ENCODE assay signal across 8 cellular contexts in genomic region chr19:34926685-34927375, GRCh38. TPM values are rescaled to one million over a fixed set of nuclear protein-coding genes. Genes with fewer than 3 reads are reported as not detected.
DNase-seq lines count a peak whose midpoint lies in the region; ATAC-seq lines count a peak whose summit lies in the region.

Gene ZNF30, plus strand, starts transcription at chr19:34926903. Its CDS starts 3,045 bp downstream, at chr19:34929948.

- DNase-seq in Caki2 (ENCODE audit: low read depth) (peak; percentile 85), SK-N-DZ (ENCODE audit: low spot score) (peak; percentile 88), globus pallidus (ENCODE audit: low spot score) (peak; percentile 90), nucleus accumbens (lab: John Stamatoyannopoulos, UW) (peak; percentile 9 to 93 (median 82)), superior temporal gyrus (ENCODE audit: extremely low spot score) (peak; percentile 92)
- peak; percentile 82 for DNase-seq in activated naive CD4-positive, alpha-beta T cell treated with anti-CD3 and anti-CD28 coated beads, Interleukin-2, amount 10 ng/mL, durations not matched to agents 7 days and 5 days

- no peaks in the 10 kb centered on the region for H3K27me3 ChIP-seq in HUES64 (ENCODE audit: insufficient read depth, low read length)

- H3K9me3 Mint-ChIP-seq in activated naive CD4-positive, alpha-beta T cell treated with anti-CD3 and anti-CD28 coated beads, Interleukin-2, amount 10 ng/mL, durations not matched to agents 7 days and 5 days = no peaks in the 10 kb centered on the region

- peak within 1 kb of the TSS; percentile 73 for H3K9ac ChIP-seq in HUES64 (ENCODE audit: low read depth, low read length)

- H3K4me1 Mint-ChIP-seq in activated naive CD4-positive, alpha-beta T cell treated with anti-CD3 and anti-CD28 coated beads, Interleukin-2, amount 10 ng/mL, durations not matched to agents 7 days and 5 days = peaks cover 20% of the 10 kb centered on the region

- peak within 1 kb of the TSS; percentile 15 for H3K27ac ChIP-seq in HUES64 (ENCODE audit: low read depth, low read length)

- CTCF ChIA-PET in activated naive CD4-positive, alpha-beta T cell treated with anti-CD3 and anti-CD28 coated beads, Interleukin-2, amount 10 ng/mL, durations not matched to agents 7 days and 5 days (lab: Charles Lee) = interaction anchor here (0.9 kb wide), 1 partner anchor 248 kb away, joined by 3 read pairs; no protein-coding TSS in a partner anchor

- peaks cover 11% of the 10 kb centered on the region for H3K27me3 Mint-ChIP-seq in activated naive CD4-positive, alpha-beta T cell treated with anti-CD3 and anti-CD28 coated beads, Interleukin-2, amount 10 ng/mL, durations not matched to agents 7 days and 5 days

- peak within 1 kb of the TSS; percentile 81 for H3K4me3 Mint-ChIP-seq in activated naive CD4-positive, alpha-beta T cell treated with anti-CD3 and anti-CD28 coated beads, Interleukin-2, amount 10 ng/mL, durations not matched to agents 7 days and 5 days

- peak within 1 kb of the TSS; percentile 79 for H3K27ac Mint-ChIP-seq in activated naive CD4-positive, alpha-beta T cell treated with anti-CD3 and anti-CD28 coated beads, Interleukin-2, amount 10 ng/mL, durations not matched to agents 7 days and 5 days

- peaks cover 15% of the 10 kb centered on the region for H3K36me3 ChIP-seq in HUES64 (ENCODE audit: insufficient read depth, low read length)

- H3K4me3 ChIP-seq in HUES64 (ENCODE audit: low read length) = peak within 1 kb of the TSS; percentile 71

- no peaks in the 10 kb centered on the region for H3K4me1 ChIP-seq in HUES64 (ENCODE audit: insufficient read depth, low read length)

- H3K36me3 Mint-ChIP-seq in activated naive CD4-positive, alpha-beta T cell treated with anti-CD3 and anti-CD28 coated beads, Interleukin-2, amount 10 ng/mL, durations not matched to agents 7 days and 5 days = peaks cover 20% of the 10 kb centered on the region

- peak; percentile 94 for ATAC-seq in GM21381 (IDR thresholded peaks at IDR 0.05; ENCODE audit: unreplicated experiment)

- H3K9me3 ChIP-seq in HUES64 (ENCODE audit: insufficient read depth, low read depth, low read length) = no peaks in the 10 kb centered on the region

- in situ Hi-C loops in Caki2 (cut with HindIII; ENCODE audit: low pct_unique_long_range_greater_than_20kb, low sequenced_read_pairs) = no loop called here

- 1% methylated on average over 53 of the region's 53 CpGs for WGBS in HUES64

RNA-seq across cellular contexts. Expression of gene ZNF30, which starts in this region (rescaled TPM):
- total RNA-seq in Caki2 (2014; rRNA removed; shearing (Covaris generic); ENCODE audit: low replicate concordance) = 0.23 and 2.7 TPM in 2 replicates
- 3.6 TPM for polyA plus RNA-seq in HUES64 (2013, experiment 1 of 2)
- 3.7 TPM for polyA plus RNA-seq in HUES64 (2013, experiment 2 of 2)
- 5.3 and 6.1 TPM in 2 replicates for polyA plus RNA-seq in SK-N-DZ (2014; cell fraction: cytosol; rRNA removed)
- polyA plus RNA-seq in SK-N-DZ (2014; cell fraction: nucleus; rRNA removed) = 5.1 and 5.2 TPM in 2 replicates

Comparison
In these comparisons a context has a peak if more than half of its experiments do, and no peak if none do; other contexts are left out.
1. Peak in every context shown above with its lines: DNase-seq, ATAC-seq, H3K4me3 ChIP-seq and H3K27ac ChIP-seq.